ENCODE assay signal across 1 cellular context in genomic region chrX:41596586-41596985, GRCh38.
TF ChIP-seq lines count a peak whose summit lies in the region.

No MANE protein-coding gene starts in this region.

TF ChIP-seq in GM23338, 12 proteins besides CTCF, POLR2A, EP300 and RAD21 (continued from another document):
- TF ChIP-seq REST (IDR thresholded peaks at IDR 0.05; ENCODE audit: unreplicated experiment) = no peak
- no peak for TF ChIP-seq NANOG (IDR thresholded peaks at IDR 0.05; ENCODE audit: borderline replicate concordance)
- no peak for TF ChIP-seq ZNF331 (CRISPR knock-in tag; IDR thresholded peaks at IDR 0.05; ENCODE audit: low read depth)
- TF ChIP-seq ZNF114 (CRISPR knock-in tag; IDR thresholded peaks at IDR 0.05) = no peak
